In the genomic region with DNA sequence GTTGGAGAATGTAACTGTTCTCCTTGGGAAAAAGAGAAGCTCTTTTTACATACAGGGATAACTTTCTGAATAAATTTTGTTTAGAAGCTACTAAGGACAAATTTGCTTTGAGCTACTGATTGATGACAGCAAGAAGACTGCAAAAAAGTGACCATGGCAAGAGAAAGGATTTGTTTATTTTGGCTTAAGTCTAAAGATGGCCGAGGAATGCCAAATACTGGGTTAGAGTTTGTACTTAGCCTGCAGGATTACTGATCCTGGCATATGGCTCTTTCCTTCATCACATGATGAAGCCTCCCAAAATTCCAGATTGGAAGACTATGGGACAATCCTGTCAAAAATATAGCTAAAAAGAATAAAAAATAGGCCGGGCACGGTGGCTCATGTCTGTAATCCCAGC, we compare ENCODE assay signal across 27 cellular contexts.
"Had no signal": no experiment of that assay in that cellular context is flagged by ENCODE, and none has a peak within 500 bp of the region (broad histone marks: within the 10 kb centered on the region; RNA-seq: fewer than 3 reads in every experiment).

No MANE protein-coding gene starts in this region.

- DNase-seq: stimulated activated CD4-positive, alpha-beta T cell treated with anti-CD3 and anti-CD28 coated beads, Interleukin-2, amount 100 ng/mL, for 48 hours; stimulated activated CD4-positive, alpha-beta T cell treated with anti-CD3 and anti-CD28 coated beads, Interleukin-4, amount 100 ng/mL, for 1 hour; stimulated activated CD4-positive, alpha-beta T cell treated with anti-CD3 and anti-CD28 coated beads, Interleukin-4, amount 100 ng/mL, for 24 hours; stimulated activated CD4-positive, alpha-beta T cell treated with anti-CD3 and anti-CD28 coated beads, Interleukin-4, amount 100 ng/mL, for 4 hours; stimulated activated CD8-positive, alpha-beta memory T cell treated with anti-CD3 and anti-CD28 coated beads, Interleukin-4, amount 100 ng/mL, for 48 hours; stimulated activated naive B cell treated with anti-CD40 and anti-IgM and Interleukin-4, amounts not matched to agents 10 μg/mL and 1 μg/mL and 100 μg/mL, for 72 hours; stimulated activated naive CD4-positive, alpha-beta T cell; stimulated activated naive CD4-positive, alpha-beta T cell treated with Interleukin-2 at 50 U/mL for 16 hours; stimulated activated naive CD8-positive, alpha-beta T cell treated with anti-CD3 and anti-CD28 coated beads, Interleukin-15, amount 100 ng/mL, for 72 hours; stimulated activated naive CD8-positive, alpha-beta T cell treated with anti-CD3 and anti-CD28 coated beads, Interleukin-15, Interleukin-2, amounts not matched to agents 100 U/mL and 50 U/mL, for 24 hours; substantia nigra; testis; thyroid gland; tibial artery; transverse colon; trophoblast cell; upper lobe of left lung; upper lobe of right lung; uterus had no signal

- FAIRE-seq: urothelium cell line had no signal

- H3K9me3 ChIP-seq: stomach, suprapubic skin, testis, thoracic aorta, thyroid gland, tibial artery, tibial nerve, transverse colon, upper lobe of left lung, upper lobe of right lung, uterus, vagina had no signal

- H3K4me1 ChIP-seq: stomach, suprapubic skin, testis, thyroid gland, tibial artery, tibial nerve, upper lobe of left lung, upper lobe of right lung, uterus, vagina had no signal

- ATAC-seq: stimulated activated effector memory CD8-positive, alpha-beta T cell treated with anti-CD3 and anti-CD28 coated beads, Interleukin-12 subunit alpha, Interleukin-12 subunit beta, amount 100 ng/mL, for 72 hours; stimulated activated memory B cell treated with anti-CD40 and anti-IgM and Interleukin-4, amounts not matched to agents 10 μg/mL and 1 μg/mL and 100 μg/mL, for 72 hours; stimulated activated naive B cell treated with anti-CD40 and anti-IgM and Interleukin-4, amounts not matched to agents 10 μg/mL and 1 μg/mL and 100 μg/mL, for 72 hours; stimulated activated naive CD8-positive, alpha-beta T cell treated with anti-CD3 and anti-CD28 coated beads, Interleukin-15, amount 100 ng/mL, for 72 hours; stimulated activated naive CD8-positive, alpha-beta T cell treated with anti-CD3 and anti-CD28 coated beads, Interleukin-15, Interleukin-2, amounts not matched to agents 100 U/mL and 50 U/mL, for 24 hours; upper lobe of right lung had no signal

- H3K36me3 ChIP-seq: stomach, suprapubic skin, thoracic aorta, thyroid gland, tibial artery, tibial nerve, transverse colon, upper lobe of left lung, upper lobe of right lung, uterus, vagina had no signal

- H3K27ac ChIP-seq: stomach, suprapubic skin, testis, thoracic aorta, thyroid gland, tibial artery, tibial nerve, transverse colon, upper lobe of left lung, upper lobe of right lung, uterus, vagina had no signal

- H3K27me3 ChIP-seq: stomach, suprapubic skin, testis, thyroid gland, tibial artery, tibial nerve, transverse colon, upper lobe of left lung, upper lobe of right lung, uterus, vagina had no signal

- H3K4me3 ChIP-seq: stomach, suprapubic skin, testis, thoracic aorta, thyroid gland, tibial artery, tibial nerve, transverse colon, upper lobe of left lung, upper lobe of right lung, uterus, vagina had no signal
